Comparison of ENCODE assay signal across 12 cellular contexts in the genomic region with DNA sequence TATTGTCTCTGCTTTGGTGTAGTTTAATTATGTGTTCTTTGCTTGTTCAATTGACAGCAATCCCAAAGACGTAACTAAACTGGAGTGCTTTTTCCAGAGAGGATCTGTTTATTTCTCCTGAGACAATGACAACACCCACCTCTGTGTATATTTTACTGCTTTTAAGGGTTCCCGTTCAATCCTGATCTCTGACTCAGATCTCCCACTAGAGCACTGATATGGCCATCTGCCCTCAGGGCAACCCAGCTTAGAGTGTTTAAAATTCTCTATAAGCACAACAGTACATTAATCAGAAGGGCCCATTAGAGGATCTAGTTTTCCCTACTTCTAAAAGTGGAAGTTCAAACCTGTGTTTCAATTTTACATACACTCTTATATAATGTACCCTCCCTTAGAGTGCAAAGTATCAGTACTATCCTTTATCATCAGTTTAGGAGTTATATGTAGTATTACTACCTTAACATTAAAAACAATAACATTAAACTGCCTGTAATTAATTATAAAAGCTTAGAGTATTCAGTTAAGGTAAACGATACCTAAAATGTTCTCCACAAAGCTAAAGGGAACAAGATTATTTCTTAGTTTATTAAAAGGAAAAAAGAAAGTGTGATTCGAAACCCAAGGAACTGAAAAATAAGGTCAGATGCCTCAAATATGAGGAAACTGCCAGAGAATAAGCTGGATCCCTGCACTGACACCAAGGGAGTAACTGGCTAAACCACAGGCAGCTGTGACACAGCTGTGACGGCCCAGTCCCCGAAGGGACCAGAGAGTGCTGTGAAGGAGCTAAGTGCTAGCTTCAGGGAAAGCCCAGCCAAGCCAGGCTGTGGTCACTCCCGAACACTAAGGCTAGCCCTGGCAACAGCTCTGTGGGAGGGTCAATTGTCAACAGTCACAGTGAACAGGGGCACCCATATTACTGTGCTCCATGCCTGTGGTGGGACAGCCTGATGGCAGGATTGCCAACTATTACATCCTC. TPM values are rescaled to one million over a fixed set of nuclear protein-coding genes. Genes with fewer than 3 reads are reported as not detected.
DNase-seq lines count a peak whose midpoint lies in the region; ATAC-seq, FAIRE-seq and TF ChIP-seq lines count a peak whose summit lies in the region.
"Had no signal": no experiment of that assay in that cellular context is flagged by ENCODE, and none has a peak within 500 bp of the region (broad histone marks: within the 10 kb centered on the region; RNA-seq: fewer than 3 reads in every experiment).

No MANE protein-coding gene starts in this region.

- H3K4me2 ChIP-seq in keratinocyte (ENCODE audit: control insufficient read depth, extremely low read depth, insufficient read depth, low read depth, low read length), result no peak overlapping the region

- dilution Hi-C loops in keratinocyte (cut with MboI; ENCODE audit: extremely low pct_ligation_motif_present, low sequenced_read_pairs), result loop anchor here (10.0 kb wide), 1 partner anchor 61 kb away; the partner anchor contains the start of gene CLDN5

- no peaks in the 10 kb centered on the region for H3K27me3 ChIP-seq in keratinocyte (ENCODE audit: control insufficient read depth, extremely low read depth, insufficient read depth, low read length)
- H3K27me3 ChIP-seq: uterus had no signal

- H3K79me2 ChIP-seq in keratinocyte (ENCODE audit: control insufficient read depth, insufficient read depth, low read length), result no peaks in the 10 kb centered on the region

- TF ChIP-seq CTCF in AG04449 (IDR thresholded peaks at IDR 0.05; ENCODE audit: insufficient read depth, low read length, missing control alignments) (no peak), keratinocyte (optimal IDR thresholded peaks at IDR 0.05 in 1 of 3, IDR thresholded peaks at IDR 0.05 in 1 of 3, conservative IDR thresholded peaks at IDR 0.05 in 1 of 3; ENCODE audit: extremely low read depth in 1 of 3, insufficient read depth in 2 of 3, low read length in 3 of 3) (no peak)

- POLR2A ChIA-PET in AG04449 (lab: Yijun Ruan, JAX), result interaction anchor here (1.1 kb wide), 1 partner anchor 9 kb away, joined by 3 read pairs; no protein-coding TSS in a partner anchor

- H3K9me1 ChIP-seq in keratinocyte (ENCODE audit: control insufficient read depth, extremely low read depth, insufficient read depth, low read length), result no peaks in the 10 kb centered on the region

- H3K9ac ChIP-seq in keratinocyte (ENCODE audit: control insufficient read depth, extremely low read depth, insufficient read depth, low read length), result no peak overlapping the region

- H2AFZ ChIP-seq in keratinocyte (ENCODE audit: control insufficient read depth, low read length), result no peak overlapping the region

- no peaks in the 10 kb centered on the region for H4K20me1 ChIP-seq in keratinocyte (ENCODE audit: control insufficient read depth, extremely low read depth, insufficient read depth, low read length)

- peaks cover 41 to 43% of the 10 kb centered on the region in 2 experiments for H3K36me3 ChIP-seq in keratinocyte (ENCODE audit: control insufficient read depth in 2 of 2, extremely low read depth in 1 of 2, insufficient read depth in 2 of 2, low read length in 2 of 2)
- H3K36me3 ChIP-seq: uterus had no signal

- FAIRE-seq in keratinocyte (lab: Jason Lieb, UNC), result no peak

- no peaks in the 10 kb centered on the region for H3K4me1 ChIP-seq in keratinocyte (ENCODE audit: control insufficient read depth, extremely low read depth, insufficient read depth, low read length)
- H3K4me1 ChIP-seq: uterus had no signal

- ATAC-seq in SK-N-SH treated with all-trans-retinoic acid at 6 μM for 48 hours (no peak), GM21528 (IDR thresholded peaks at IDR 0.05; ENCODE audit: low FRiP score, unreplicated experiment) (no peak)

- CTCF ChIA-PET in AG04449 (lab: Yijun Ruan, JAX), result interaction anchor here (1.0 to 3.3 kb wide), 6 partner anchors 10 to 167 kb away, joined by 3 to 17 read pairs (median 6); no protein-coding TSS in a partner anchor

- peak; percentile 31 for DNase-seq in AG04449 (ENCODE audit: low read depth, low spot score)
- peak; percentile 52 for DNase-seq in GM04504 (ENCODE audit: low read depth)
- peak; percentile 56 for DNase-seq in astrocyte of the hippocampus (ENCODE audit: low read depth, low spot score)
- peak; percentile 25 for DNase-seq in keratinocyte (ENCODE audit: low read depth, low spot score)
- DNase-seq in stimulated activated CD4-positive, alpha-beta T cell treated with anti-CD3 and anti-CD28 coated beads, Interleukin-1b, Interleukin-23, amount 100 ng/mL, for 48 hours, result no peak
- DNase-seq in DMS53 treated with DMSO at 0.1 percent for 48 hours (lab: John Stamatoyannopoulos, UW; ENCODE audit: unreplicated experiment), result no peak
- DNase-seq: activated B cell treated with CpG ODN at 0.5 μM for 24 hours, NCI-H524 treated with DMSO at 0.1 percent for 48 hours, SHP77, uterus had no signal

- H3K4me3 ChIP-seq in AG04449 (ENCODE audit: low read depth, low read length) (no peak overlapping the region), keratinocyte (ENCODE audit: control insufficient read depth in 2 of 3, extremely low read depth in 1 of 3, insufficient read depth in 2 of 3, low read depth in 1 of 3, low read length in 3 of 3) (no peak overlapping the region)
- H3K4me3 ChIP-seq: uterus had no signal

- no peaks in the 10 kb centered on the region for H3K9me3 ChIP-seq in keratinocyte (ENCODE audit: control insufficient read depth, low read depth, low read length)
- H3K9me3 ChIP-seq: uterus had no signal

- no peak overlapping the region for H3K27ac ChIP-seq in keratinocyte (ENCODE audit: control insufficient read depth, insufficient read depth, low read length)
- H3K27ac ChIP-seq: uterus had no signal

TF ChIP-seq in SK-N-SH treated with all-trans-retinoic acid at 6 μM for 48 hours, 23 proteins besides CTCF, POLR2A, EP300 and RAD21 (continues in another document):
- no peak for TF ChIP-seq ZFP3 (CRISPR knock-in tag; IDR thresholded peaks at IDR 0.05)
- TF ChIP-seq, protein P1, sequence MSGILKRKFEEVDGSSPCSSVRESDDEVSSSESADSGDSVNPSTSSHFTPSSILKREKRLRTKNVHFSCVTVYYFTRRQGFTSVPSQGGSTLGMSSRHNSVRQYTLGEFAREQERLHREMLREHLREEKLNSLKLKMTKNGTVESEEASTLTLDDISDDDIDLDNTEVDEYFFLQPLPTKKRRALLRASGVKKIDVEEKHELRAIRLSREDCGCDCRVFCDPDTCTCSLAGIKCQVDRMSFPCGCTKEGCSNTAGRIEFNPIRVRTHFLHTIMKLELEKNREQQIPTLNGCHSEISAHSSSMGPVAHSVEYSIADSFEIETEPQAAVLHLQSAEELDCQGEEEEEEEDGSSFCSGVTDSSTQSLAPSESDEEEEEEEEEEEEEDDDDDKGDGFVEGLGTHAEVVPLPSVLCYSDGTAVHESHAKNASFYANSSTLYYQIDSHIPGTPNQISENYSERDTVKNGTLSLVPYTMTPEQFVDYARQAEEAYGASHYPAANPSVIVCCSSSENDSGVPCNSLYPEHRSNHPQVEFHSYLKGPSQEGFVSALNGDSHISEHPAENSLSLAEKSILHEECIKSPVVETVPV (CRISPR knock-in tag; IDR thresholded peaks at IDR 0.05), result no peak
- no peak for TF ChIP-seq ZNF70 (CRISPR knock-in tag; IDR thresholded peaks at IDR 0.05)
- TF ChIP-seq PPARA (CRISPR knock-in tag; IDR thresholded peaks at IDR 0.05; ENCODE audit: borderline replicate concordance), result no peak

RNA-seq across cellular contexts. Expression of gene UFD1, which starts 15.2 kb away (rescaled TPM):
- 145 to 156 TPM (median 150 TPM) in 3 replicates for polyA plus RNA-seq in keratinocyte
- 69.9 TPM for polyA plus RNA-seq in keratinocyte (2011; ENCODE audit: low read depth)
- polyA plus RNA-seq in keratinocyte (2011; cell fraction: cytosol; rRNA removed), result 145 and 168 TPM in 2 replicates
- 114 and 120 TPM in 2 replicates for polyA plus RNA-seq in keratinocyte (2011; cell fraction: nucleus; rRNA removed)
- 101 and 103 TPM in 2 replicates for polyA plus RNA-seq in keratinocyte (2012; ENCODE audit: low replicate concordance)
- 134 to 151 TPM (median 143 TPM) in 3 replicates for polyA minus RNA-seq in keratinocyte
- polyA minus RNA-seq in keratinocyte (2011; cell fraction: cytosol; rRNA and poly(A)+ RNA removed), result 51.8 TPM
- polyA minus RNA-seq in keratinocyte (2011; cell fraction: nucleus; rRNA and poly(A)+ RNA removed), result 23.7 and 46.4 TPM in 2 replicates

RNA-seq across cellular contexts. Expression of gene CDC45, which starts 15.9 kb away (rescaled TPM):
- 5.2 to 22.7 TPM (median 14.3 TPM) in 3 replicates for polyA plus RNA-seq in keratinocyte
- 0.59 TPM for polyA plus RNA-seq in keratinocyte (2011; ENCODE audit: low read depth)
- polyA plus RNA-seq in keratinocyte (2011; cell fraction: cytosol; rRNA removed), result 3.8 and 6.5 TPM in 2 replicates
- 6.4 and 7.9 TPM in 2 replicates for polyA plus RNA-seq in keratinocyte (2011; cell fraction: nucleus; rRNA removed)
- polyA plus RNA-seq in keratinocyte (2012; ENCODE audit: low replicate concordance), result 0.31 and 12.5 TPM in 2 replicates
- polyA minus RNA-seq in keratinocyte, result 2.7 to 15.9 TPM (median 13.2 TPM) in 3 replicates
- 3.6 TPM for polyA minus RNA-seq in keratinocyte (2011; cell fraction: cytosol; rRNA and poly(A)+ RNA removed)
- polyA minus RNA-seq in keratinocyte (2011; cell fraction: nucleus; rRNA and poly(A)+ RNA removed), result 1.5 and 2.4 TPM in 2 replicates

RNA-seq across cellular contexts. Expression of gene C22orf39, which starts 16.3 kb away (rescaled TPM):
- polyA plus RNA-seq in keratinocyte, result 9.1 to 13.8 TPM (median 12.3 TPM) in 3 replicates
- 9.9 TPM for polyA plus RNA-seq in keratinocyte (2011; ENCODE audit: low read depth)
- polyA plus RNA-seq in keratinocyte (2011; cell fraction: cytosol; rRNA removed), result 11.2 and 12.8 TPM in 2 replicates
- polyA plus RNA-seq in keratinocyte (2011; cell fraction: nucleus; rRNA removed), result 7.6 and 8.0 TPM in 2 replicates
- 11.6 and 13.7 TPM in 2 replicates for polyA plus RNA-seq in keratinocyte (2012; ENCODE audit: low replicate concordance)
- polyA minus RNA-seq in keratinocyte, result 11.9 to 21.6 TPM (median 17.3 TPM) in 3 replicates
- polyA minus RNA-seq in keratinocyte (2011; cell fraction: cytosol; rRNA and poly(A)+ RNA removed), result 12.9 TPM
- polyA minus RNA-seq in keratinocyte (2011; cell fraction: nucleus; rRNA and poly(A)+ RNA removed), result 2.1 and 5.8 TPM in 2 replicates

RNA-seq across cellular contexts. Expression of gene MRPL40, which starts 31.4 kb away (rescaled TPM):
- polyA plus RNA-seq in keratinocyte, result 37.7 to 48.8 TPM (median 46.3 TPM) in 3 replicates
- polyA plus RNA-seq in keratinocyte (2011; ENCODE audit: low read depth), result 24.1 TPM
- 38.2 and 57.6 TPM in 2 replicates for polyA plus RNA-seq in keratinocyte (2011; cell fraction: cytosol; rRNA removed)
- polyA plus RNA-seq in keratinocyte (2011; cell fraction: nucleus; rRNA removed), result 16.1 and 17.9 TPM in 2 replicates
- polyA plus RNA-seq in keratinocyte (2012; ENCODE audit: low replicate concordance), result 31.2 and 46.6 TPM in 2 replicates
- 8.9 to 14.4 TPM (median 12.8 TPM) in 3 replicates for polyA minus RNA-seq in keratinocyte
- polyA minus RNA-seq in keratinocyte (2011; cell fraction: cytosol; rRNA and poly(A)+ RNA removed), result 14.6 TPM
- 2.6 and 4.3 TPM in 2 replicates for polyA minus RNA-seq in keratinocyte (2011; cell fraction: nucleus; rRNA and poly(A)+ RNA removed)

RNA-seq across cellular contexts. Expression of gene HIRA, which starts 32.2 kb away (rescaled TPM):
- 16.1 to 25.5 TPM (median 16.7 TPM) in 3 replicates for polyA plus RNA-seq in keratinocyte
- 3.6 TPM for polyA plus RNA-seq in keratinocyte (2011; ENCODE audit: low read depth)
- 17.6 and 21.9 TPM in 2 replicates for polyA plus RNA-seq in keratinocyte (2011; cell fraction: cytosol; rRNA removed)
- 22.3 and 25.2 TPM in 2 replicates for polyA plus RNA-seq in keratinocyte (2011; cell fraction: nucleus; rRNA removed)
- 9.7 and 22.8 TPM in 2 replicates for polyA plus RNA-seq in keratinocyte (2012; ENCODE audit: low replicate concordance)
- 20.6 to 44.9 TPM (median 25.0 TPM) in 3 replicates for polyA minus RNA-seq in keratinocyte
- polyA minus RNA-seq in keratinocyte (2011; cell fraction: cytosol; rRNA and poly(A)+ RNA removed), result 19.4 TPM
- 13.0 and 19.4 TPM in 2 replicates for polyA minus RNA-seq in keratinocyte (2011; cell fraction: nucleus; rRNA and poly(A)+ RNA removed)

Comparison
In these comparisons a context has a peak if more than half of its experiments do, and no peak if none do; other contexts are left out.
1. DNase-seq: peak in AG04449 (single experiment), GM04504 (single experiment), astrocyte of the hippocampus (single experiment) and keratinocyte (single experiment); none in stimulated activated CD4-positive, alpha-beta T cell treated with anti-CD3 and anti-CD28 coated beads, Interleukin-1b, Interleukin-23, amount 100 ng/mL, for 48 hours (single experiment) and DMS53 treated with DMSO at 0.1 percent for 48 hours (single experiment).